Comparison of ENCODE assay signal across 8 cellular contexts in the genomic region with DNA sequence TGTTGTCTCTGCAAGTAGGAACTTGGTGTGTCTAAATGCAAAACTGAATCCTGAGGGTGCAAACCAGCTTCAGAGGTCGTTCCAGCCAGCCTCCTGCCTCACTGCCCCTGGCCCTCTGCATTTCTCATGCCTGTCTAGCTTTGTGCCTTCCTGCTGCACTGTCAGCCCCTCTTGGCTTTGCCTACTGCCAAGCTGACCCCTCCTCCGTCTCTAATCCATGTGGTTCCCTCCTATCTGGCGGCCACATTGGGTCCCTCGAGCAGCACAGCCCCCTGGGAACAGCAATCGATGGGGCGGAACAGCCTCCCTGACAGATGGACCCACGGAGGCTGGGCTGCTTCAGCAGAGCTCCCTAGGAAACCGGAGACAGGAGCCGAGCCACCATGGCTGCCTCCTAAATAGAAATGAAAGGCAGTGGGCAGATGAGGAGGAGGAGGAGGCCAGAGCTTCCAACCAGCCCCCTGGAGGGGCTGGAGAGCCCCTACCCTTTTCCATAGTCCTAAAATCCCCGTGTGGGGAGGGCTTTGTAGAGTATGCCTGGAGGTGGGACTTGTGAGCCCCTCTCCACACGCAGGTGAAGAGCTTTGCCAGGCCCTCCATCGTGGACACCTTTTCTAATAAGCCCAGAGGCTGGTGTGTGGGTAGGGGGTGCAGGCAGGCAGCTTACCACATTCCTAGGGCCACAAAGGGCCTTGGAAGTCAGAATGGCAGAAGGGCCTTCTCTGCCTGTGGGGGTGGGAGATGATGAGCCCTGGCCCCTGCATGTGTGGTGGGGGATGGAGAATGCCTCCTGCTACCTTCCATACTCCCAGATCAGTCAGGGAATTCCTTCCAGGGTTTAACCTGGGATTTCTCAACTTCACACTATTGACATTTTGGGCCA. TPM values are rescaled to one million over a fixed set of nuclear protein-coding genes. Genes with fewer than 3 reads are reported as not detected.
DNase-seq lines count a peak whose midpoint lies in the region; ATAC-seq and TF ChIP-seq lines count a peak whose summit lies in the region.

No MANE protein-coding gene starts in this region.

- H3F3A ChIP-seq in neural progenitor cell (ENCODE audit: low read depth): peaks cover 37% of the 10 kb centered on the region

- H3K4me2 ChIP-seq in neural progenitor cell: peak overlapping the region; percentile 92

- POLR2A ChIA-PET in CD8-positive, alpha-beta T cell (lab: Charles Lee): interaction anchor here (1.3 to 4.0 kb wide), 4 partner anchors 9 to 51 kb away, joined by 4 to 24 read pairs (median 15); partner anchors contain the start of gene CXXC5

- CTCF ChIA-PET in CD8-positive, alpha-beta T cell (lab: Charles Lee): interaction anchor here (0.7 to 10.0 kb wide), 10 partner anchors 8 to 217 kb away, joined by 3 to 178 read pairs (median 4); partner anchors contain the start of gene CXXC5

- no peaks in the 10 kb centered on the region for H3K27me3 Mint-ChIP-seq in CD8-positive, alpha-beta T cell (ENCODE audit: low read depth)
- peaks cover 20% of the 10 kb centered on the region for H3K27me3 Mint-ChIP-seq in neural progenitor cell (ENCODE audit: insufficient read depth, low read depth)
- no peaks in the 10 kb centered on the region for H3K27me3 Mint-ChIP-seq in T-helper 2 cell treated with Interferon-gamma antibody and Interleukin-4, amounts not matched to agents 5 μg/mL and 100 μg/mL, for 36 hours (ENCODE audit: low read depth)

- H3K27me3 ChIP-seq in CD8-positive, alpha-beta T cell (ENCODE audit: insufficient read depth, low read length): no peaks in the 10 kb centered on the region
- H3K27me3 ChIP-seq in duodenal mucosa (ENCODE audit: control insufficient read depth in 1 of 2, insufficient read depth in 2 of 2, low read length in 2 of 2) (no peaks in the 10 kb centered on the region), neural progenitor cell (peaks cover 9% of the 10 kb centered on the region)

- no peak overlapping the region for H3K4me3 ChIP-seq in CD8-positive, alpha-beta T cell (ENCODE audit: low read depth, low read length)
- H3K4me3 ChIP-seq in duodenal mucosa (ENCODE audit: low read depth in 1 of 2, low read length in 2 of 2) (peak overlapping the region; percentile 37 to 66), neural progenitor cell (no peak overlapping the region)

- H3K27ac Mint-ChIP-seq in CD8-positive, alpha-beta T cell: peak overlapping the region; percentile 32
- H3K27ac Mint-ChIP-seq in neural progenitor cell: no peak overlapping the region
- no peak overlapping the region for H3K27ac Mint-ChIP-seq in T-helper 2 cell treated with Interferon-gamma antibody and Interleukin-4, amounts not matched to agents 5 μg/mL and 100 μg/mL, for 36 hours

- H3K36me3 ChIP-seq in CD8-positive, alpha-beta T cell (ENCODE audit: insufficient read depth, low read length): no peaks in the 10 kb centered on the region
- H3K36me3 ChIP-seq in duodenal mucosa (ENCODE audit: control insufficient read depth in 1 of 2, insufficient read depth in 2 of 2, low read length in 2 of 2) (no peaks in the 10 kb centered on the region), neural progenitor cell (no peaks in the 10 kb centered on the region)

- no peak for ATAC-seq in CD8-positive, alpha-beta T cell
- ATAC-seq in GM19455 (IDR thresholded peaks at IDR 0.05; ENCODE audit: unreplicated experiment): no peak

- peak overlapping the region; percentile 58 for H3K4me3 Mint-ChIP-seq in CD8-positive, alpha-beta T cell
- peak overlapping the region; percentile 78 for H3K4me3 Mint-ChIP-seq in neural progenitor cell
- no peak overlapping the region for H3K4me3 Mint-ChIP-seq in T-helper 2 cell treated with Interferon-gamma antibody and Interleukin-4, amounts not matched to agents 5 μg/mL and 100 μg/mL, for 36 hours

- peaks cover 94% of the 10 kb centered on the region for H4K20me1 ChIP-seq in neural progenitor cell (ENCODE audit: low read depth)

- no peak overlapping the region for H3K27ac ChIP-seq in CD8-positive, alpha-beta T cell (ENCODE audit: low read depth, low read length)
- peak overlapping the region; percentile 40 for H3K27ac ChIP-seq in duodenal mucosa (ENCODE audit: low read depth, low read length)
- H3K27ac ChIP-seq in neural progenitor cell: no peak overlapping the region

- no peak overlapping the region for H2AFZ ChIP-seq in neural progenitor cell (replicated peaks)

- H3K4me1 Mint-ChIP-seq in CD8-positive, alpha-beta T cell (ENCODE audit: low read depth): peaks cover 45% of the 10 kb centered on the region
- peaks cover 78% of the 10 kb centered on the region for H3K4me1 Mint-ChIP-seq in neural progenitor cell
- peaks cover 25% of the 10 kb centered on the region for H3K4me1 Mint-ChIP-seq in T-helper 2 cell treated with Interferon-gamma antibody and Interleukin-4, amounts not matched to agents 5 μg/mL and 100 μg/mL, for 36 hours (ENCODE audit: low read depth)

- H3K36me3 Mint-ChIP-seq in CD8-positive, alpha-beta T cell: no peaks in the 10 kb centered on the region
- H3K36me3 Mint-ChIP-seq in neural progenitor cell: no peaks in the 10 kb centered on the region
- peaks cover 8% of the 10 kb centered on the region for H3K36me3 Mint-ChIP-seq in T-helper 2 cell treated with Interferon-gamma antibody and Interleukin-4, amounts not matched to agents 5 μg/mL and 100 μg/mL, for 36 hours (ENCODE audit: low read depth)

- no peaks in the 10 kb centered on the region for H3K9me3 Mint-ChIP-seq in CD8-positive, alpha-beta T cell
- no peaks in the 10 kb centered on the region for H3K9me3 Mint-ChIP-seq in neural progenitor cell
- H3K9me3 Mint-ChIP-seq in T-helper 2 cell treated with Interferon-gamma antibody and Interleukin-4, amounts not matched to agents 5 μg/mL and 100 μg/mL, for 36 hours: no peaks in the 10 kb centered on the region

- peaks cover 38% of the 10 kb centered on the region for H3K4me1 ChIP-seq in CD8-positive, alpha-beta T cell (ENCODE audit: insufficient read depth, low read length)
- H3K4me1 ChIP-seq in duodenal mucosa (ENCODE audit: control insufficient read depth in 1 of 2, insufficient read depth in 2 of 2, low read length in 2 of 2): peaks cover 55 to 71% of the 10 kb centered on the region in 2 donors
- peaks cover 53% of the 10 kb centered on the region for H3K4me1 ChIP-seq in neural progenitor cell

- H3K9me3 ChIP-seq in CD8-positive, alpha-beta T cell (ENCODE audit: low read length): no peaks in the 10 kb centered on the region
- H3K9me3 ChIP-seq in duodenal mucosa (ENCODE audit: control insufficient read depth in 1 of 2, low read length in 2 of 2) (no peaks in the 10 kb centered on the region), neural progenitor cell (ENCODE audit: low read depth) (no peaks in the 10 kb centered on the region)

- H3K9ac ChIP-seq in duodenal mucosa (ENCODE audit: low read depth in 1 of 2, low read length in 2 of 2) (peak overlapping the region in 1 of 2 donors; percentile 63), neural progenitor cell (no peak overlapping the region)

- peak in 1 of 7 experiments; percentile 46 for DNase-seq in CD8-positive, alpha-beta T cell
- DNase-seq in NCI-H1694 (lab: John Stamatoyannopoulos, UW) (peak; percentile 67), neural progenitor cell (ENCODE audit: low spot score) (peak; percentile 42), DMS153 (lab: John Stamatoyannopoulos, UW) (no peak)
- DNase-seq in T-helper 2 cell treated with Interferon-gamma antibody and Interleukin-4, amounts not matched to agents 5 μg/mL and 100 μg/mL, for 36 hours (ENCODE audit: low spot score): no peak
- DNase-seq in stimulated activated CD4-positive, alpha-beta T cell treated with anti-CD3 and anti-CD28 coated beads, Interleukin-4, amount 100 ng/mL, for 1 hour: no peak

- TF ChIP-seq CTCF in CD8-positive, alpha-beta T cell (IDR thresholded peaks at IDR 0.05): no peak
- TF ChIP-seq CTCF in neural progenitor cell (IDR thresholded peaks at IDR 0.05): no peak

- intact Hi-C loops in CD8-positive, alpha-beta T cell (cut with DNase I, micrococcal nuclease): loop anchor here (5.0 kb wide), 3 partner anchors 108 to 328 kb away; no protein-coding TSS in a partner anchor

- H3K79me2 ChIP-seq in neural progenitor cell (ENCODE audit: low read depth): no peaks in the 10 kb centered on the region

RNA-seq across cellular contexts. Expression of gene CXXC5, which starts 9.2 kb away (rescaled TPM):
- 1 to 10 TPM; 4.1 to 4.7 TPM for total RNA-seq in CD8-positive, alpha-beta T cell
- 17.2 and 25.6 TPM in 2 replicates for total RNA-seq in neural progenitor cell (ENCODE audit: low replicate concordance)

Comparison
In these comparisons a context has a peak if more than half of its experiments do, and no peak if none do; other contexts are left out.
1. DNase-seq: peak in NCI-H1694 (single experiment) and neural progenitor cell (single experiment); none in T-helper 2 cell treated with Interferon-gamma antibody and Interleukin-4, amounts not matched to agents 5 μg/mL and 100 μg/mL, for 36 hours (single experiment), DMS153 (single experiment) and stimulated activated CD4-positive, alpha-beta T cell treated with anti-CD3 and anti-CD28 coated beads, Interleukin-4, amount 100 ng/mL, for 1 hour (single experiment).
2. H3K4me3 ChIP-seq: peak in duodenal mucosa (2 of 2); none in CD8-positive, alpha-beta T cell (single experiment) and neural progenitor cell (single experiment).